12 cellular contexts compared by ENCODE assay signal in genomic region chr6:27290065-27290849, GRCh38. TPM values are rescaled to one million over a fixed set of nuclear protein-coding genes. Genes with fewer than 3 reads are reported as not detected.
DNase-seq lines count a peak whose midpoint lies in the region; ATAC-seq and TF ChIP-seq lines count a peak whose summit lies in the region.
"Had no signal": no experiment of that assay in that cellular context is flagged by ENCODE, and none has a peak within 500 bp of the region (broad histone marks: within the 10 kb centered on the region; RNA-seq: fewer than 3 reads in every experiment).

No MANE protein-coding gene starts in this region.

- ATAC-seq in GM18873 (IDR thresholded peaks at IDR 0.05; ENCODE audit: low FRiP score, unreplicated experiment) (no peak), HG02610 (IDR thresholded peaks at IDR 0.05; ENCODE audit: unreplicated experiment) (no peak), HG02973 (IDR thresholded peaks at IDR 0.05; ENCODE audit: unreplicated experiment) (no peak)

- no peak overlapping the region for H4K8ac ChIP-seq in mesenchymal stem cell (ENCODE audit: low read length)

- H3K4me2 ChIP-seq in mammary epithelial cell (ENCODE audit: insufficient read depth, low read depth, low read length) = peak overlapping the region; percentile 60
- peak overlapping the region; percentile 57 for H3K4me2 ChIP-seq in mesenchymal stem cell (ENCODE audit: low read length, poor library complexity, severe bottlenecking)

- H3K36me3 ChIP-seq in HUES6 (ENCODE audit: control insufficient read depth, insufficient read depth, low read length) = no peaks in the 10 kb centered on the region
- H3K36me3 ChIP-seq in mammary epithelial cell (ENCODE audit: insufficient read depth, low read length) = no peaks in the 10 kb centered on the region
- H3K36me3 ChIP-seq in mesenchymal stem cell (ENCODE audit: control insufficient read depth in 1 of 2, insufficient read depth in 2 of 2, low read depth in 1 of 2, low read length in 2 of 2) = no peaks in the 10 kb centered on the region
- H3K36me3 ChIP-seq: neutrophil had no signal

- H3K4me1 ChIP-seq in HUES6 (ENCODE audit: control insufficient read depth, insufficient read depth, low read length) (peaks cover 9% of the 10 kb centered on the region), mammary epithelial cell (ENCODE audit: insufficient read depth, low read length) (peaks cover 7% of the 10 kb centered on the region), mesenchymal stem cell (ENCODE audit: control insufficient read depth, insufficient read depth, low read depth, low read length) (peaks cover 11% of the 10 kb centered on the region)

- H3K79me2 ChIP-seq in mammary epithelial cell (ENCODE audit: insufficient read depth, low read length) = no peaks in the 10 kb centered on the region

- H2BK15ac ChIP-seq in mesenchymal stem cell (ENCODE audit: low read depth, poor library complexity, severe bottlenecking) = no peak overlapping the region

- no peak overlapping the region for H2AK5ac ChIP-seq in mesenchymal stem cell (ENCODE audit: low read length, severe bottlenecking)

- H3K9ac ChIP-seq in HUES6 (ENCODE audit: low read length) = no peak overlapping the region
- no peak overlapping the region for H3K9ac ChIP-seq in mammary epithelial cell (ENCODE audit: insufficient read depth, low read length)
- H3K9ac ChIP-seq in mesenchymal stem cell (ENCODE audit: low read length) = peak overlapping the region; percentile 6

- H4K91ac ChIP-seq in mesenchymal stem cell (ENCODE audit: low read length) = no peak overlapping the region

- H3K79me1 ChIP-seq in mesenchymal stem cell (replicated peaks; ENCODE audit: low read length, poor library complexity, severe bottlenecking) = no peaks in the 10 kb centered on the region

- H3K9me3 ChIP-seq in HUES6 (ENCODE audit: control insufficient read depth, insufficient read depth, low read depth, low read length) (no peaks in the 10 kb centered on the region), mammary epithelial cell (replicated peaks; ENCODE audit: insufficient read depth, low read length) (no peaks in the 10 kb centered on the region), mesenchymal stem cell (ENCODE audit: control insufficient read depth, low read length) (no peaks in the 10 kb centered on the region)

- H3K4ac ChIP-seq in mesenchymal stem cell (ENCODE audit: low read depth in 1 of 2, low read length in 2 of 2) = no peak overlapping the region

- H4K20me1 ChIP-seq in mammary epithelial cell (ENCODE audit: insufficient read depth, low read length) = no peaks in the 10 kb centered on the region

- no peak overlapping the region for H2BK120ac ChIP-seq in mesenchymal stem cell (ENCODE audit: low read depth, low read length)

- H3K27ac ChIP-seq in HUES6 (ENCODE audit: low read depth, low read length) (no peak overlapping the region), mammary epithelial cell (ENCODE audit: insufficient read depth, low read depth, low read length) (no peak overlapping the region), mesenchymal stem cell (ENCODE audit: low read length, poor library complexity, severe bottlenecking) (no peak overlapping the region)
- H3K27ac ChIP-seq: neutrophil had no signal

- TSS peak; percentile 91 for BruUV-seq in mammary epithelial cell (replicated peaks; lab: Mats Ljungman, UMichigan)

- H3K27me3 ChIP-seq in HUES6 (ENCODE audit: control insufficient read depth, insufficient read depth, low read length) (peaks cover 62% of the 10 kb centered on the region), mammary epithelial cell (ENCODE audit: insufficient read depth, low read length) (no peaks in the 10 kb centered on the region), mesenchymal stem cell (ENCODE audit: control insufficient read depth in 1 of 2, insufficient read depth in 1 of 2, low read length in 2 of 2) (peaks cover 14 to 68% of the 10 kb centered on the region in 2 experiments)

- H3K18ac ChIP-seq in mesenchymal stem cell (ENCODE audit: low read depth in 1 of 2, low read length in 2 of 2) = no peak overlapping the region

- no peak overlapping the region for H2BK5ac ChIP-seq in mesenchymal stem cell (ENCODE audit: low read depth, low read length, poor library complexity, severe bottlenecking)

- peak; percentile 12 for DNase-seq in EH (ENCODE audit: low read depth)
- peak; percentile 68 for DNase-seq in mammary epithelial cell
- no peak for DNase-seq in mesenchymal stem cell
- no peak for DNase-seq in cardiac septum (ENCODE audit: low spot score)
- DNase-seq: NCI-H2081 treated with DMSO at 0.1 percent for 48 hours, T-helper 2 cell had no signal

- TF ChIP-seq CTCF in mammary epithelial cell (conservative IDR thresholded peaks at IDR 0.05 in 1 of 2, IDR thresholded peaks at IDR 0.05 in 1 of 2; ENCODE audit: extremely low read depth in 1 of 2, insufficient read depth in 1 of 2, low read depth in 1 of 2, low read length in 2 of 2) = no peak

- intact Hi-C loops in mammary epithelial cell (cut with micrococcal nuclease) (loop anchor here (10.0 kb wide), 1 partner anchor 215 kb away; no protein-coding TSS in a partner anchor), cardiac septum (cut with DNase I) (no loop called here)

- CTCF ChIA-PET in mammary epithelial cell (lab: Charles Lee; ENCODE audit: low non-redundant PET) = no interaction called here

- WGBS in mammary epithelial cell (ENCODE audit: low coverage, missing lambda C conversion rate) = 29% methylated on average over 25 of the region's 25 CpGs
- 11% methylated on average over 21 of the region's 25 CpGs for WGBS in mesenchymal stem cell

- in situ Hi-C loops in mammary epithelial cell (cut with MboI; ENCODE audit: low sequenced_read_pairs in 2 of 2) = no loop called here

- H3K23ac ChIP-seq in mesenchymal stem cell (ENCODE audit: low read length in 2 of 2) = no peak overlapping the region

- H2AFZ ChIP-seq in mammary epithelial cell (ENCODE audit: low read depth, low read length) = peak overlapping the region; percentile 41
- H2AFZ ChIP-seq in mesenchymal stem cell (ENCODE audit: low read depth, low read length) = no peak overlapping the region

- peak overlapping the region; percentile 59 for H3K4me3 ChIP-seq in HUES6 (ENCODE audit: low read depth, low read length)
- no peak overlapping the region for H3K4me3 ChIP-seq in mammary epithelial cell (replicated peaks in 1 of 3; ENCODE audit: insufficient read depth in 1 of 3, low read depth in 2 of 3, low read length in 3 of 3)
- peak overlapping the region in 1 of 2 experiments; percentile 52 for H3K4me3 ChIP-seq in mesenchymal stem cell (ENCODE audit: insufficient read depth in 1 of 2, low read depth in 1 of 2, low read length in 2 of 2)

- no peak overlapping the region for H3K14ac ChIP-seq in mesenchymal stem cell (ENCODE audit: low read length in 2 of 2)

- dilution Hi-C loops in mammary epithelial cell (cut with HindIII; ENCODE audit: low sequenced_read_pairs) = no loop called here

- no peak overlapping the region for H2BK12ac ChIP-seq in mesenchymal stem cell (ENCODE audit: low read length in 2 of 2)

RNA-seq across cellular contexts. Expression of gene POM121L2, which starts 21.8 kb away (rescaled TPM):
- total RNA-seq in mammary epithelial cell (not detected), cardiac septum (not detected)
- not detected for polyA plus RNA-seq in mammary epithelial cell
- not detected for polyA minus RNA-seq in mammary epithelial cell
- not detected for polyA plus RNA-seq in mesenchymal stem cell (2013, experiment 1 of 2)
- not detected for polyA plus RNA-seq in mesenchymal stem cell (2013, experiment 2 of 2)
- total RNA-seq: G401 had no signal

RNA-seq across cellular contexts. Expression of gene PRSS16, which starts 42.8 kb away (rescaled TPM):
- 10 to 100 TPM in 1 of 2 donors, 1 to 10 TPM in 1; 4.8 to 10.5 TPM for total RNA-seq in mammary epithelial cell
- polyA plus RNA-seq in mammary epithelial cell = 11.9 TPM
- polyA minus RNA-seq in mammary epithelial cell = 22.5 TPM
- 0.17 TPM for polyA plus RNA-seq in mesenchymal stem cell (2013, experiment 1 of 2)
- 0.21 TPM for polyA plus RNA-seq in mesenchymal stem cell (2013, experiment 2 of 2)
- total RNA-seq in cardiac septum = not detected

Comparison
In these comparisons a context has a peak if more than half of its experiments do, and no peak if none do; other contexts are left out.
1. DNase-seq: peak in EH (single experiment) and mammary epithelial cell (single experiment); none in mesenchymal stem cell (single experiment) and cardiac septum (single experiment).